In the genomic region with DNA sequence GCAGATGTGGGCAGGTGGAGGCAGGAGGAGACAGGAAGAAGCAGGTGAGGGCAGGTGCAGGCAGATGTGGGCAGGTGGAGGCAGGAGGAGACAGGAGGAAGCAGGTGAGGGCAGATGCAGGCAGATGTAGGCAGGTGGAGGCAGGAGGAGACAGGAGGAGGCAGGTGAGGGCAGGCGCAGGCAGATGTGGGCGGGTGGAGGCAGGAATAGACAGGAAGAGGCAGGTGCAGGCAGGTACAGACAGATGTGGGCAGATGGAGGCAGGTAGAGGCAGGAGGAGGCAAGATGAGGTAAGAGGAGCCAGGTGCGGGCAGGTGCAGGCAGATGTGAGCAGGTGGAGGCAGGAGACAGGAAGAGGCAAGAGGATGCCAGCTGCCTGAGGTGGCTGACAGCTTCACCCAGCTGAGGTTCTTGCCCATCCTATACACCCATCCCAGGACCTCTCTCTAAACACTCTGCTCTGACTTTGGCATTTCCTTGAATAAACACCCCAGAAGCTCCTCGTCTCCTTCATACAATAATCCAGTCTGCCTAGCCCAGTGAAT, we compare ENCODE assay signal across 21 cellular contexts. TPM values are rescaled to one million over a fixed set of nuclear protein-coding genes. Genes with fewer than 3 reads are reported as not detected.
"Had no signal": no experiment of that assay in that cellular context is flagged by ENCODE, and none has a peak within 500 bp of the region (broad histone marks: within the 10 kb centered on the region; RNA-seq: fewer than 3 reads in every experiment).

No MANE protein-coding gene starts in this region.

- H3K27me3 ChIP-seq: hepatocyte, pancreas, thyroid gland, vagina had no signal

- H3K79me2 ChIP-seq: hepatocyte had no signal

- H3K36me3 Mint-ChIP-seq: activated CD8-positive, alpha-beta memory T cell treated with anti-CD3 and anti-CD28 coated beads, Interleukin-2, amount 10 ng/mL, durations not matched to agents 7 days and 5 days; activated naive CD8-positive, alpha-beta T cell treated with anti-CD3 and anti-CD28 coated beads for 36 hours; mesothelial cell of epicardium had no signal

- H3K36me3 ChIP-seq: gastroesophageal sphincter, pancreas, thyroid gland, vagina had no signal

- DNase-seq: activated CD4-positive, alpha-beta T cell treated with anti-CD3 and anti-CD28 coated beads for 1 hour; activated CD4-positive, alpha-beta T cell treated with anti-CD3 and anti-CD28 coated beads, Interleukin-2, amount 50 U/mL, for 48 hours; activated CD8-positive, alpha-beta memory T cell treated with anti-CD3 and anti-CD28 coated beads, Interleukin-2, amount 10 ng/mL, durations not matched to agents 7 days and 5 days; activated gamma-delta T cell; activated naive CD8-positive, alpha-beta T cell treated with anti-CD3 and anti-CD28 coated beads for 36 hours; activated T-cell treated with anti-CD3 and anti-CD28 coated beads, Interleukin-2, amount 50 U/mL, for 24 hours; pancreas; stimulated activated CD4-positive, alpha-beta T cell treated with anti-CD3 and anti-CD28 coated beads, Interleukin-15, amount 100 ng/mL, for 24 hours; stimulated activated CD4-positive, alpha-beta T cell treated with anti-CD3 and anti-CD28 coated beads, Interleukin-4, amount 100 ng/mL, for 24 hours; T1000; thyroid gland had no signal

- H3K4me2 ChIP-seq: hepatocyte had no signal

- ATAC-seq: activated CD8-positive, alpha-beta memory T cell treated with anti-CD3 and anti-CD28 coated beads, Interleukin-2, amount 10 ng/mL, durations not matched to agents 7 days and 5 days; gastroesophageal sphincter; pancreas had no signal

- H3K27ac Mint-ChIP-seq: activated CD8-positive, alpha-beta memory T cell treated with anti-CD3 and anti-CD28 coated beads, Interleukin-2, amount 10 ng/mL, durations not matched to agents 7 days and 5 days; activated naive CD8-positive, alpha-beta T cell treated with anti-CD3 and anti-CD28 coated beads for 36 hours; activated T-cell treated with anti-CD3 and anti-CD28 coated beads, Interleukin-2, amount 50 U/mL, for 24 hours; mesothelial cell of epicardium had no signal

- H3K4me1 ChIP-seq: gastroesophageal sphincter, pancreas, thyroid gland, vagina had no signal

- H3K4me1 Mint-ChIP-seq: activated CD8-positive, alpha-beta memory T cell treated with anti-CD3 and anti-CD28 coated beads, Interleukin-2, amount 10 ng/mL, durations not matched to agents 7 days and 5 days had no signal

- FAIRE-seq: bronchial epithelial cell, pancreas had no signal

- H3K9me3 Mint-ChIP-seq: activated naive CD8-positive, alpha-beta T cell treated with anti-CD3 and anti-CD28 coated beads for 36 hours; activated T-cell treated with anti-CD3 and anti-CD28 coated beads, Interleukin-2, amount 50 U/mL, for 24 hours; mesothelial cell of epicardium had no signal

- H2AFZ ChIP-seq: hepatocyte had no signal

- H3K27ac ChIP-seq: gastroesophageal sphincter, hepatocyte, pancreas, thyroid gland, vagina had no signal

- H3K9me3 ChIP-seq: gastroesophageal sphincter, pancreas, thyroid gland, vagina had no signal

- H3K4me3 ChIP-seq: gastroesophageal sphincter, hepatocyte, pancreas, thyroid gland, vagina had no signal

- H3K4me3 Mint-ChIP-seq: activated CD8-positive, alpha-beta memory T cell treated with anti-CD3 and anti-CD28 coated beads, Interleukin-2, amount 10 ng/mL, durations not matched to agents 7 days and 5 days; activated naive CD8-positive, alpha-beta T cell treated with anti-CD3 and anti-CD28 coated beads for 36 hours; activated T-cell treated with anti-CD3 and anti-CD28 coated beads, Interleukin-2, amount 50 U/mL, for 24 hours; mesothelial cell of epicardium; neural crest cell had no signal

RNA-seq across cellular contexts. Expression of gene CLRN3, which starts 47.1 kb away (rescaled TPM):
- total RNA-seq: activated CD8-positive, alpha-beta memory T cell treated with anti-CD3 and anti-CD28 coated beads, Interleukin-2, amount 10 ng/mL, durations not matched to agents 7 days and 5 days; activated naive CD8-positive, alpha-beta T cell treated with anti-CD3 and anti-CD28 coated beads for 36 hours; bronchial epithelial cell; fibroblast of lung; gastroesophageal sphincter; kidney epithelial cell; lower leg skin; mesothelial cell of epicardium; myocyte; neural crest cell; thyroid gland; vagina had no signal
- polyA plus RNA-seq: fibroblast of lung had no signal
